Comparison of ENCODE assay signal across 16 cellular contexts in the genomic region with DNA sequence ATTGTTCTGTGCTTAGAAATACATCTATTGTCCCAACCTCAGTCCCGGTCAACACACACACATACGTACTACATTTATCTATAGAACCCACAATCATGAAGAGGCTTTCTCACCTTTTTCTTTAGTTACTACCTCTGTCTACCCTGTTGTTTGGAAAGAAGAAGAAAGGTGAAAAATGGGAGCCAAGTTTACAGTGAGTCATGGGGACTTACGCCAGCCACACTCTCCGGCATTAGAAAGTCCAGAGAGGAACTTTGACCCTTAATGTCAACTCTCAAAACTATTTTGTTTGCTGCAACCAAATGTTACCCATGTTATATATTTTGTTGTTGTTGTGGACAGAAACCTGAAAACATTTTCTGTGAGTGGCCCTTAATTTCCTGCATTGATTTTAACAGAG.
A peak's percentile ranks its signal among the peaks of the same experiment; 100 is the strongest.
DNase-seq lines count a peak whose midpoint lies in the region; ATAC-seq and TF ChIP-seq lines count a peak whose summit lies in the region.
"Had no signal": no experiment of that assay in that cellular context is flagged by ENCODE, and none has a peak within 500 bp of the region (broad histone marks: within the 10 kb centered on the region; RNA-seq: fewer than 3 reads in every experiment).

No MANE protein-coding gene starts in this region.

- no peaks in the 10 kb centered on the region for H3F3A ChIP-seq in GM23338 (replicated peaks; ENCODE audit: low read depth)

- H3K9me3 Mint-ChIP-seq in GM23338 = no peaks in the 10 kb centered on the region

- no peaks in the 10 kb centered on the region for H3K27me3 ChIP-seq in GM23338 (ENCODE audit: insufficient read depth)
- H3K27me3 ChIP-seq in MG63 = no peaks in the 10 kb centered on the region
- no peaks in the 10 kb centered on the region for H3K27me3 ChIP-seq in esophagus squamous epithelium
- no peaks in the 10 kb centered on the region for H3K27me3 ChIP-seq in liver (ENCODE audit: control insufficient read depth in 4 of 4, insufficient read depth in 4 of 4, low read length in 3 of 4)

- no peaks in the 10 kb centered on the region for H3K36me3 ChIP-seq in GM23338 (ENCODE audit: insufficient read depth)
- H3K36me3 ChIP-seq in MG63 = peaks cover 11% of the 10 kb centered on the region
- H3K36me3 ChIP-seq in esophagus squamous epithelium = peaks cover 0 to 12% (median 0%) of the 10 kb centered on the region in 3 donors
- peaks cover 0 to 3% (median 2%) of the 10 kb centered on the region in 4 donors for H3K36me3 ChIP-seq in liver (ENCODE audit: control insufficient read depth in 4 of 4, insufficient read depth in 3 of 4, low read depth in 1 of 4, low read length in 3 of 4)
- H3K36me3 ChIP-seq: HAP-1 had no signal

- no peaks in the 10 kb centered on the region for H3K36me3 Mint-ChIP-seq in GM23338 (ENCODE audit: low read depth)

- no peak overlapping the region for H3K4me3 Mint-ChIP-seq in GM23338

- DNase-seq in GM23338 (ENCODE audit: low spot score) (no peak), MG63 (peak; percentile 34), esophagus squamous epithelium (lab: John Stamatoyannopoulos, UW) (no peak), NCI-H1417 (lab: John Stamatoyannopoulos, UW) (no peak), NOMO-1 treated with dmso at 0.1 percent for 144 hours (lab: John Stamatoyannopoulos, UW; ENCODE audit: unreplicated experiment) (no peak), HUDEP-2 (lab: John Stamatoyannopoulos, UW; ENCODE audit: unreplicated experiment in 76 of 76) (no peak)
- no peak for DNase-seq in activated naive CD4-positive, alpha-beta T cell treated with anti-CD3 and anti-CD28 coated beads, Interleukin-2, amount 50 U/mL, for 16 hours
- DNase-seq: C1 segment of cervical spinal cord; NCI-H2029; NCI-H2171; NCI-H446; NK-92 treated with Interleukin-12 subunit alpha and Interleukin-12 subunit beta, amount 100 ng/mL, for 24 hours; PC-9; SW 1271 had no signal

- H4K20me1 ChIP-seq in GM23338 (replicated peaks; ENCODE audit: insufficient read depth) = no peaks in the 10 kb centered on the region

- H3K27ac ChIP-seq in GM23338 (ENCODE audit: low read depth) = no peak overlapping the region
- peak overlapping the region in 3 of 4 donors; percentile 29 to 45 (median 30) for H3K27ac ChIP-seq in esophagus squamous epithelium
- peak overlapping the region; percentile 5 to 75 for H3K27ac ChIP-seq in liver (ENCODE audit: low read depth in 1 of 2, low read length in 2 of 2)
- H3K27ac ChIP-seq: PC-9 had no signal

- TF ChIP-seq POLR2A in esophagus squamous epithelium (IDR thresholded peaks at IDR 0.05) = no peak

- no peak overlapping the region for H3K4me2 ChIP-seq in GM23338
- H3K4me2 ChIP-seq: PC-9 had no signal

- H3K9me3 ChIP-seq in MG63 (peaks cover 5% of the 10 kb centered on the region; the same call in 1 of the 2 replicates), esophagus squamous epithelium (no peaks in the 10 kb centered on the region), liver (ENCODE audit: control insufficient read depth in 4 of 4, low read length in 3 of 4) (no peaks in the 10 kb centered on the region)
- H3K9me3 ChIP-seq: HAP-1 had no signal

- peaks cover 36% of the 10 kb centered on the region for H3K4me1 Mint-ChIP-seq in GM23338

- no peak for TF ChIP-seq CTCF in GM23338 (conservative IDR thresholded peaks at IDR 0.05; ENCODE audit: low read depth in 2 of 2)
- TF ChIP-seq CTCF in esophagus squamous epithelium (IDR thresholded peaks at IDR 0.05) = no peak
- TF ChIP-seq CTCF in liver (IDR thresholded peaks at IDR 0.05; ENCODE audit: low read depth, low read length, missing input control) = no peak

- intact Hi-C loops in esophagus squamous epithelium (cut with DNase I) = no loop called here

- H3K4me3 ChIP-seq in GM23338 (no peak overlapping the region), MG63 (no peak overlapping the region), esophagus squamous epithelium (no peak overlapping the region), liver (ENCODE audit: low read depth in 1 of 3, low read length in 3 of 3) (no peak overlapping the region)
- H3K4me3 ChIP-seq: HAP-1, PC-9 had no signal

- H3K79me2 ChIP-seq in GM23338 (replicated peaks; ENCODE audit: insufficient read depth) = no peaks in the 10 kb centered on the region

- H2AFZ ChIP-seq in GM23338 = no peak overlapping the region
- H2AFZ ChIP-seq: PC-9 had no signal

- H3K9ac ChIP-seq in liver (ENCODE audit: low read depth in 1 of 2, low read length in 2 of 2) = no peak overlapping the region

- no peak for ATAC-seq in GM23338

- peak in 1 of 2 donors; percentile 26 for TF ChIP-seq RAD21 in liver (IDR thresholded peaks at IDR 0.05)

- H3K27me3 Mint-ChIP-seq in GM23338 (ENCODE audit: insufficient read depth, low read depth, poor library complexity) = no peaks in the 10 kb centered on the region

- H3K4me1 ChIP-seq in GM23338 (ENCODE audit: insufficient read depth) (peaks cover 16% of the 10 kb centered on the region), esophagus squamous epithelium (peaks cover 9 to 61% (median 23%) of the 10 kb centered on the region in 3 donors), liver (ENCODE audit: control insufficient read depth in 4 of 4, insufficient read depth in 4 of 4, low read length in 3 of 4) (peaks cover 0 to 19% (median 4%) of the 10 kb centered on the region in 4 donors)

- peak overlapping the region; percentile 25; the same call in 1 of the 2 replicates for H3K27ac Mint-ChIP-seq in GM23338

- 56 to 61% methylated on average over 4 of the region's 4 CpGs for WGBS in esophagus squamous epithelium, 2 donors
- WGBS in liver = 52% methylated on average over 4 of the region's 4 CpGs

- no peaks in the 10 kb centered on the region for H3K9me2 ChIP-seq in GM23338 (ENCODE audit: insufficient read depth)

TF ChIP-seq in GM23338, 12 proteins besides CTCF, POLR2A, EP300 and RAD21:
- TF ChIP-seq EZH2 (IDR thresholded peaks at IDR 0.05; ENCODE audit: low read depth, unreplicated experiment) = no peak
- TF ChIP-seq, protein P1, sequence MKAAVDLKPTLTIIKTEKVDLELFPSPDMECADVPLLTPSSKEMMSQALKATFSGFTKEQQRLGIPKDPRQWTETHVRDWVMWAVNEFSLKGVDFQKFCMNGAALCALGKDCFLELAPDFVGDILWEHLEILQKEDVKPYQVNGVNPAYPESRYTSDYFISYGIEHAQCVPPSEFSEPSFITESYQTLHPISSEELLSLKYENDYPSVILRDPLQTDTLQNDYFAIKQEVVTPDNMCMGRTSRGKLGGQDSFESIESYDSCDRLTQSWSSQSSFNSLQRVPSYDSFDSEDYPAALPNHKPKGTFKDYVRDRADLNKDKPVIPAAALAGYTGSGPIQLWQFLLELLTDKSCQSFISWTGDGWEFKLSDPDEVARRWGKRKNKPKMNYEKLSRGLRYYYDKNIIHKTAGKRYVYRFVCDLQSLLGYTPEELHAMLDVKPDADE (IDR thresholded peaks at IDR 0.05) = no peak
- no peak for TF ChIP-seq EZH2phosphoT487 (IDR thresholded peaks at IDR 0.05; ENCODE audit: unreplicated experiment)

TF ChIP-seq in liver, 16 proteins besides CTCF, POLR2A, EP300 and RAD21 (continues in another document):
- peak; percentile 76 to 89 for TF ChIP-seq HNF4A (conservative IDR thresholded peaks at IDR 0.05)
- TF ChIP-seq NR2F2 (IDR thresholded peaks at IDR 0.05) = no peak
- peak; percentile 25 to 66 for TF ChIP-seq RXRA (IDR thresholded peaks at IDR 0.05)
- no peak for TF ChIP-seq TAF1 (conservative IDR thresholded peaks at IDR 0.05)
- peak; percentile 84 for TF ChIP-seq YY1 (IDR thresholded peaks at IDR 0.05)
- TF ChIP-seq SP1 (IDR thresholded peaks at IDR 0.05) = peak; percentile 23
- TF ChIP-seq, protein P2, sequence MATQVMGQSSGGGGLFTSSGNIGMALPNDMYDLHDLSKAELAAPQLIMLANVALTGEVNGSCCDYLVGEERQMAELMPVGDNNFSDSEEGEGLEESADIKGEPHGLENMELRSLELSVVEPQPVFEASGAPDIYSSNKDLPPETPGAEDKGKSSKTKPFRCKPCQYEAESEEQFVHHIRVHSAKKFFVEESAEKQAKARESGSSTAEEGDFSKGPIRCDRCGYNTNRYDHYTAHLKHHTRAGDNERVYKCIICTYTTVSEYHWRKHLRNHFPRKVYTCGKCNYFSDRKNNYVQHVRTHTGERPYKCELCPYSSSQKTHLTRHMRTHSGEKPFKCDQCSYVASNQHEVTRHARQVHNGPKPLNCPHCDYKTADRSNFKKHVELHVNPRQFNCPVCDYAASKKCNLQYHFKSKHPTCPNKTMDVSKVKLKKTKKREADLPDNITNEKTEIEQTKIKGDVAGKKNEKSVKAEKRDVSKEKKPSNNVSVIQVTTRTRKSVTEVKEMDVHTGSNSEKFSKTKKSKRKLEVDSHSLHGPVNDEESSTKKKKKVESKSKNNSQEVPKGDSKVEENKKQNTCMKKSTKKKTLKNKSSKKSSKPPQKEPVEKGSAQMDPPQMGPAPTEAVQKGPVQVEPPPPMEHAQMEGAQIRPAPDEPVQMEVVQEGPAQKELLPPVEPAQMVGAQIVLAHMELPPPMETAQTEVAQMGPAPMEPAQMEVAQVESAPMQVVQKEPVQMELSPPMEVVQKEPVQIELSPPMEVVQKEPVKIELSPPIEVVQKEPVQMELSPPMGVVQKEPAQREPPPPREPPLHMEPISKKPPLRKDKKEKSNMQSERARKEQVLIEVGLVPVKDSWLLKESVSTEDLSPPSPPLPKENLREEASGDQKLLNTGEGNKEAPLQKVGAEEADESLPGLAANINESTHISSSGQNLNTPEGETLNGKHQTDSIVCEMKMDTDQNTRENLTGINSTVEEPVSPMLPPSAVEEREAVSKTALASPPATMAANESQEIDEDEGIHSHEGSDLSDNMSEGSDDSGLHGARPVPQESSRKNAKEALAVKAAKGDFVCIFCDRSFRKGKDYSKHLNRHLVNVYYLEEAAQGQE (IDR thresholded peaks at IDR 0.05) = peak; percentile 52
- TF ChIP-seq JUND (IDR thresholded peaks at IDR 0.05) = peak; percentile 90 to 94
- TF ChIP-seq GABPA (IDR thresholded peaks at IDR 0.05 in 1 of 2, conservative IDR thresholded peaks at IDR 0.05 in 1 of 2) = no peak
- no peak for TF ChIP-seq EGR1 (IDR thresholded peaks at IDR 0.05; ENCODE audit: low read depth in 2 of 2)
- TF ChIP-seq, protein P3, sequence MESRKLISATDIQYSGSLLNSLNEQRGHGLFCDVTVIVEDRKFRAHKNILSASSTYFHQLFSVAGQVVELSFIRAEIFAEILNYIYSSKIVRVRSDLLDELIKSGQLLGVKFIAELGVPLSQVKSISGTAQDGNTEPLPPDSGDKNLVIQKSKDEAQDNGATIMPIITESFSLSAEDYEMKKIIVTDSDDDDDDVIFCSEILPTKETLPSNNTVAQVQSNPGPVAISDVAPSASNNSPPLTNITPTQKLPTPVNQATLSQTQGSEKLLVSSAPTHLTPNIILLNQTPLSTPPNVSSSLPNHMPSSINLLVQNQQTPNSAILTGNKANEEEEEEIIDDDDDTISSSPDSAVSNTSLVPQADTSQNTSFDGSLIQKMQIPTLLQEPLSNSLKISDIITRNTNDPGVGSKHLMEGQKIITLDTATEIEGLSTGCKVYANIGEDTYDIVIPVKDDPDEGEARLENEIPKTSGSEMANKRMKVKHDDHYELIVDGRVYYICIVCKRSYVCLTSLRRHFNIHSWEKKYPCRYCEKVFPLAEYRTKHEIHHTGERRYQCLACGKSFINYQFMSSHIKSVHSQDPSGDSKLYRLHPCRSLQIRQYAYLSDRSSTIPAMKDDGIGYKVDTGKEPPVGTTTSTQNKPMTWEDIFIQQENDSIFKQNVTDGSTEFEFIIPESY (IDR thresholded peaks at IDR 0.05) = peak; percentile 27
